Comparison of ENCODE assay signal across 3 cellular contexts in the genomic region with DNA sequence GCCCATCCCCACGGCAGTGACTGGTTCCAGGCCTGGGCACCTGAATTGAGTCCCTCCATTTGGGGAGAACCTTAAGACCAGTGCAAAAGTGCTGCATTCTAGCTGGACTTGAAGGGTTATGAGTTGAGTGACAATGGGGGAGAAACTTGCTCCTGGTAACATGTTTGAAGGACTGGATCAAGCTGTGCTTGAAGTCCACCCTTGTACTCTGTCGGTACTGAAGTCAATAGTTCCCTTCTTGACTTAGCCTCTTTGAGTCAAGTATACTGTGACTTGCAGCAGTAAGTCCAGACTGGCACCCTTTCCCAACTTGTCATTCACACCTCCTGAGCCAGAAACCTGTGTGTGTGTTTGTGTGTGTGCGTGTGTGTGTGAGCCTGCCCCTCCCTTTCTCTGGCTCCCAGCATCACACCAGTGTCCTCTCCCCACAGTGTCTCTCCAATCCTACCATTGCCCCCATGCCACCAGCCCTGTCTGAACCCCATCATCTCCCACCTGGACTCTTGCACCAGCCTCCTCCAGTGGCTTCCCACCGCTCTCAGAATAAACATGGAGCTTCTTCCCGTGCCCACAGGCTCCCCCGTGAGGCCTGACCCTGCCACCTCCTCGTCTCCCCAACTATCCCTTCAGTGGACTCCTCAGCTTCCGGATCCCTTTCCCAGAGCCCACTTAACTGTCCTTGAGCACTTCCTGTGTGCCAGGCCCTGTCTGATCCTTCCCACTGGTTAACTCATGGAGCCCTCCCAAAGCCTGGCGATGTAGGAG.
TF ChIP-seq lines count a peak whose summit lies in the region.

No MANE protein-coding gene starts in this region.

TF ChIP-seq in SK-N-SH, 30 proteins besides CTCF, POLR2A, EP300 and RAD21:
- no peak for TF ChIP-seq SIN3A (IDR thresholded peaks at IDR 0.05; ENCODE audit: borderline replicate concordance, low read depth, low read length)
- no peak for TF ChIP-seq ELF1 (IDR thresholded peaks at IDR 0.05)
- TF ChIP-seq RXRA (IDR thresholded peaks at IDR 0.05; ENCODE audit: borderline replicate concordance, low read depth), result no peak
- TF ChIP-seq CHD2 (IDR thresholded peaks at IDR 0.05; ENCODE audit: low read length, partially characterized antibody), result no peak

TF ChIP-seq in SK-N-SH treated with all-trans-retinoic acid at 6 μM for 48 hours, 23 proteins besides CTCF, POLR2A, EP300 and RAD21:
- TF ChIP-seq PPARA (CRISPR knock-in tag; IDR thresholded peaks at IDR 0.05; ENCODE audit: borderline replicate concordance), result no peak
- TF ChIP-seq, protein P1, sequence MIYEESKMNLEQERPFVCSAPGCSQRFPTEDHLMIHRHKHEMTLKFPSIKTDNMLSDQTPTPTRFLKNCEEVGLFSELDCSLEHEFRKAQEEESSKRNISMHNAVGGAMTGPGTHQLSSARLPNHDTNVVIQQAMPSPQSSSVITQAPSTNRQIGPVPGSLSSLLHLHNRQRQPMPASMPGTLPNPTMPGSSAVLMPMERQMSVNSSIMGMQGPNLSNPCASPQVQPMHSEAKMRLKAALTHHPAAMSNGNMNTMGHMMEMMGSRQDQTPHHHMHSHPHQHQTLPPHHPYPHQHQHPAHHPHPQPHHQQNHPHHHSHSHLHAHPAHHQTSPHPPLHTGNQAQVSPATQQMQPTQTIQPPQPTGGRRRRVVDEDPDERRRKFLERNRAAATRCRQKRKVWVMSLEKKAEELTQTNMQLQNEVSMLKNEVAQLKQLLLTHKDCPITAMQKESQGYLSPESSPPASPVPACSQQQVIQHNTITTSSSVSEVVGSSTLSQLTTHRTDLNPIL (CRISPR knock-in tag; IDR thresholded peaks at IDR 0.05; ENCODE audit: low read depth), result no peak
- TF ChIP-seq SNAI2 (CRISPR knock-in tag; IDR thresholded peaks at IDR 0.05), result no peak
- TF ChIP-seq, protein P2, sequence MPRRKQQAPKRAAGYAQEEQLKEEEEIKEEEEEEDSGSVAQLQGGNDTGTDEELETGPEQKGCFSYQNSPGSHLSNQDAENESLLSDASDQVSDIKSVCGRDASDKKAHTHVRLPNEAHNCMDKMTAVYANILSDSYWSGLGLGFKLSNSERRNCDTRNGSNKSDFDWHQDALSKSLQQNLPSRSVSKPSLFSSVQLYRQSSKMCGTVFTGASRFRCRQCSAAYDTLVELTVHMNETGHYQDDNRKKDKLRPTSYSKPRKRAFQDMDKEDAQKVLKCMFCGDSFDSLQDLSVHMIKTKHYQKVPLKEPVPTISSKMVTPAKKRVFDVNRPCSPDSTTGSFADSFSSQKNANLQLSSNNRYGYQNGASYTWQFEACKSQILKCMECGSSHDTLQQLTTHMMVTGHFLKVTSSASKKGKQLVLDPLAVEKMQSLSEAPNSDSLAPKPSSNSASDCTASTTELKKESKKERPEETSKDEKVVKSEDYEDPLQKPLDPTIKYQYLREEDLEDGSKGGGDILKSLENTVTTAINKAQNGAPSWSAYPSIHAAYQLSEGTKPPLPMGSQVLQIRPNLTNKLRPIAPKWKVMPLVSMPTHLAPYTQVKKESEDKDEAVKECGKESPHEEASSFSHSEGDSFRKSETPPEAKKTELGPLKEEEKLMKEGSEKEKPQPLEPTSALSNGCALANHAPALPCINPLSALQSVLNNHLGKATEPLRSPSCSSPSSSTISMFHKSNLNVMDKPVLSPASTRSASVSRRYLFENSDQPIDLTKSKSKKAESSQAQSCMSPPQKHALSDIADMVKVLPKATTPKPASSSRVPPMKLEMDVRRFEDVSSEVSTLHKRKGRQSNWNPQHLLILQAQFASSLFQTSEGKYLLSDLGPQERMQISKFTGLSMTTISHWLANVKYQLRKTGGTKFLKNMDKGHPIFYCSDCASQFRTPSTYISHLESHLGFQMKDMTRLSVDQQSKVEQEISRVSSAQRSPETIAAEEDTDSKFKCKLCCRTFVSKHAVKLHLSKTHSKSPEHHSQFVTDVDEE (CRISPR knock-in tag; IDR thresholded peaks at IDR 0.05), result no peak
- TF ChIP-seq ARNTL (CRISPR knock-in tag; IDR thresholded peaks at IDR 0.05; ENCODE audit: borderline replicate concordance, low read depth), result no peak
- TF ChIP-seq CSRNP3 (CRISPR knock-in tag; IDR thresholded peaks at IDR 0.05), result no peak
- TF ChIP-seq OSR1 (CRISPR knock-in tag; IDR thresholded peaks at IDR 0.05), result no peak
- no peak for TF ChIP-seq ZFP3 (CRISPR knock-in tag; IDR thresholded peaks at IDR 0.05)
- TF ChIP-seq ZNF565 (CRISPR knock-in tag; conservative IDR thresholded peaks at IDR 0.05; ENCODE audit: low read depth), result no peak
- no peak for TF ChIP-seq ZFP30 (CRISPR knock-in tag; IDR thresholded peaks at IDR 0.05)
- no peak for TF ChIP-seq RARB (CRISPR knock-in tag; IDR thresholded peaks at IDR 0.05)

TF ChIP-seq in HepG2, 621 proteins besides CTCF, POLR2A, EP300 and RAD21:
- TF ChIP-seq GABPA (IDR thresholded peaks at IDR 0.05; ENCODE audit: low read depth, low read length) (no peak), GABPA (CRISPR knock-in tag; IDR thresholded peaks at IDR 0.05; ENCODE audit: low read depth) (0 out of 2 replicates have a peak, but pooled peaks have one; percentile 9), ZNF672 (CRISPR knock-in tag; IDR thresholded peaks at IDR 0.05) (no peak), RELA (CRISPR knock-in tag; IDR thresholded peaks at IDR 0.05) (no peak), SNRNP70 (IDR thresholded peaks at IDR 0.05; ENCODE audit: low read depth, low read length) (no peak), BORCS8-MEF2B (CRISPR knock-in tag; IDR thresholded peaks at IDR 0.05) (no peak), ZNF160 (CRISPR knock-in tag; IDR thresholded peaks at IDR 0.05) (no peak), ZNF577 (CRISPR knock-in tag; IDR thresholded peaks at IDR 0.05; ENCODE audit: borderline replicate concordance, low read depth) (no peak), ZNF329 (CRISPR knock-in tag; IDR thresholded peaks at IDR 0.05; ENCODE audit: low read depth) (peak; percentile 96)
